ENCODE assay signal across 9 cellular contexts in the genomic region with DNA sequence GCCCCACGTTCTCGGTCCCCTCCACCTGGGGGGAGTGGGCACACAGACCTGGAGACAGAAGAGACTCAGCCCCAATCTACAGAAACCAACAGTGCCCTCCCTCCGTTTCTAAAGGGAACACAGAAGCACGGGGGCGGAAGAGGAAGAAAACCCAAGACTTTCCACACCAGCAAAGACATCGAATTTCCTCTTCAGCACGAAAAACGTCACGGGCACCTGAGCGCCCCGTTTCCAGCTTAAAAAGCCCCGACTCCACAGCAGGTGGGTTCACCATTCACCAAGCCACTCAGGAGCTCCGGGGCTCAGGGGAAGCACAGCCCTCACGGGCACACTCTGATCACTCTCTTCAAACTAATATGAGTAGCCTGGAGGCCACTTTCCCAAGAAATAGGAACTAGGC. TPM values are rescaled to one million over a fixed set of nuclear protein-coding genes. Genes with fewer than 3 reads are reported as not detected.
A peak's percentile ranks its signal among the peaks of the same experiment; 100 is the strongest.
DNase-seq lines count a peak whose midpoint lies in the region; ATAC-seq, FAIRE-seq and TF ChIP-seq lines count a peak whose summit lies in the region.
"Had no signal": no experiment of that assay in that cellular context is flagged by ENCODE, and none has a peak within 500 bp of the region (broad histone marks: within the 10 kb centered on the region; RNA-seq: fewer than 3 reads in every experiment).

No MANE protein-coding gene starts in this region.

- ATAC-seq in T-cell (replicated peaks in 1 of 4) (peak; percentile 52 to 86 (median 59)), HG02970 (IDR thresholded peaks at IDR 0.05; ENCODE audit: low FRiP score, unreplicated experiment) (no peak)

- peak overlapping the region; percentile 71 to 86 for H3K27ac Mint-ChIP-seq in T-cell

- peaks cover 10% of the 10 kb centered on the region for H3K36me3 Mint-ChIP-seq in T-cell

- H3K9me3 Mint-ChIP-seq in T-cell, result no peaks in the 10 kb centered on the region

- POLR2A ChIA-PET in T-cell (lab: Charles Lee), result no interaction called here

- peak; percentile 87 for FAIRE-seq in GM12891 (lab: Jason Lieb, UNC)
- FAIRE-seq: kidney had no signal

- peak overlapping the region; percentile 49 to 70 (median 54) for H3K4me3 Mint-ChIP-seq in T-cell

- DNase-seq in Ammon's horn (ENCODE audit: low spot score), result peak; percentile 64
- DNase-seq in GM12891 (ENCODE audit: insufficient read length, low spot score), result no peak
- DNase-seq in T-cell, result peak in 19 of 34 experiments; percentile 10 to 52 (median 27)
- peak; percentile 45 for DNase-seq in globus pallidus (ENCODE audit: low spot score)
- no peak for DNase-seq in NCI-H748 treated with DMSO at 0.1 percent for 48 hours (lab: John Stamatoyannopoulos, UW)
- DNase-seq in cerebellar cortex (ENCODE audit: low spot score), result no peak
- no peak for DNase-seq in G401 (ENCODE audit: low spot score)
- DNase-seq: kidney had no signal

- no peak for TF ChIP-seq POLR2A in GM12891 (IDR thresholded peaks at IDR 0.05; ENCODE audit: low read depth, low read length)

- H3K27me3 Mint-ChIP-seq in T-cell, result no peaks in the 10 kb centered on the region

- in situ Hi-C loops in G401 (cut with HindIII; ENCODE audit: low sequenced_read_pairs), result no loop called here

- H3K4me1 Mint-ChIP-seq in T-cell, result peaks cover 10 to 12% (median 11%) of the 10 kb centered on the region in 3 donors

- CTCF ChIA-PET in T-cell (lab: Charles Lee), result no interaction called here

TF ChIP-seq in GM12891, 5 proteins besides CTCF, POLR2A, EP300 and RAD21:
- TF ChIP-seq POU2F2 (IDR thresholded peaks at IDR 0.05; ENCODE audit: low read depth, low read length) (no peak), TAF1 (IDR thresholded peaks at IDR 0.05; ENCODE audit: low read depth, low read length) (no peak), SPI1 (IDR thresholded peaks at IDR 0.05; ENCODE audit: low read depth, low read length) (no peak), POLR2AphosphoS5 (IDR thresholded peaks at IDR 0.05; ENCODE audit: low read depth, low read length) (no peak)
TF ChIP-seq in GM12891: peak in this region for 0.

RNA-seq across cellular contexts. Expression of gene NUDT1, which starts 19.6 kb away (rescaled TPM):
- polyA plus RNA-seq in GM12891 (2012; ENCODE audit: low read depth, missing spikeins), result 56.5 TPM
- 10 to 100 TPM; 12.0 to 29.7 (median 21.4) TPM for total RNA-seq in T-cell
- total RNA-seq in G401 (2014; rRNA removed; shearing (Covaris generic)), result 31.4 and 37.8 TPM in 2 replicates

RNA-seq across cellular contexts. Expression of gene MRM2, which starts 19.6 kb away (rescaled TPM):
- 44.2 TPM for polyA plus RNA-seq in GM12891 (2012; ENCODE audit: low read depth, missing spikeins)
- 10 to 100 TPM in 3 of 5 donors, 1 to 10 TPM in 2; 6.5 to 20.0 (median 17.9) TPM for total RNA-seq in T-cell
- total RNA-seq in G401 (2014; rRNA removed; shearing (Covaris generic)), result 57.5 and 57.8 TPM in 2 replicates

RNA-seq across cellular contexts. Expression of gene MAD1L1, which starts 28.9 kb away (rescaled TPM):
- polyA plus RNA-seq in GM12891 (2012; ENCODE audit: low read depth, missing spikeins), result 90.5 TPM
- 100 to 1,000 TPM; 106 to 178 (median 122) TPM for total RNA-seq in T-cell
- 77.8 and 163 TPM in 2 replicates for total RNA-seq in G401 (2014; rRNA removed; shearing (Covaris generic))

RNA-seq across cellular contexts. Expression of gene SNX8, which starts 52.6 kb away (rescaled TPM):
- polyA plus RNA-seq in GM12891 (2012; ENCODE audit: low read depth, missing spikeins), result 89.1 TPM
- 10 to 100 TPM in 2 of 5 donors, 1 to 10 TPM in 3; 8.4 to 14.6 (median 9.9) TPM for total RNA-seq in T-cell
- total RNA-seq in G401 (2014; rRNA removed; shearing (Covaris generic)), result 52.9 and 74.2 TPM in 2 replicates

Comparison
In these comparisons a context has a peak if more than half of its experiments do, and no peak if none do; other contexts are left out.
1. DNase-seq: peak in Ammon's horn (single experiment), T-cell (19 of 34) and globus pallidus (single experiment); none in GM12891 (single experiment), NCI-H748 treated with DMSO at 0.1 percent for 48 hours (single experiment), cerebellar cortex (single experiment) and G401 (single experiment).